Comparison of ENCODE assay signal across 18 cellular contexts in the genomic region with DNA sequence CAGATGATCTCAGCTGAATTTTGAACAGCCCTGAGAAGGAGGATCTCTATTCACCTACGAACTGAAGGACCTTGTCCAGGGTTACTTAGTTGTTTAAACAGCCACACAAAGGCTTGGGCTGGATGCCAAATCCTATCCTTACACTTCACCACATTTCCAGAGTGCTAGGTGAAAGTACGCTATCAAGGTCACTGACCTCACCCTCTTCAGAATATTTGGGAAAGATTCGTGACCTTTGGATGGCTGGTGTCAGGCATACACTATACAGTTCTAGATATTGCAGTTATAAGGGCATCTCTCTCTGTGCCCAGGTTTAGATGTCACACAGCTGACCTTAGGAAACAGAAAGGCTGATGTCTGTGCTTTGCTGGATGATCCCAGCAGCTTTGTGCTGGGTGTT.
DNase-seq lines count a peak whose midpoint lies in the region; ATAC-seq, FAIRE-seq and TF ChIP-seq lines count a peak whose summit lies in the region.
"Had no signal": no experiment of that assay in that cellular context is flagged by ENCODE, and none has a peak within 500 bp of the region (broad histone marks: within the 10 kb centered on the region; RNA-seq: fewer than 3 reads in every experiment).

No MANE protein-coding gene starts in this region.

- peak; percentile 14 to 87 (median 56) for ATAC-seq in heart right ventricle
- peak; percentile 48 to 62 (median 58) for ATAC-seq in pancreas
- no peak for ATAC-seq in HG03097 (IDR thresholded peaks at IDR 0.05; ENCODE audit: low FRiP score, unreplicated experiment)
- ATAC-seq: activated naive CD4-positive, alpha-beta T cell treated with anti-CD3 and anti-CD28 coated beads, Interleukin-2, amount 50 U/mL, for 72 hours had no signal

- intact Hi-C loops in heart right ventricle (cut with DNase I): loop anchor here in 6 of 10 donors (5.0 to 10.0 kb wide), 6 partner anchors 33 to 63 kb away; no protein-coding TSS in a partner anchor
- intact Hi-C loops in pancreas (cut with DNase I): no loop called here

- 32 to 39% methylated on average over 3 of the region's 3 CpGs for WGBS in heart right ventricle, 2 donors
- WGBS in pancreas, 2 donors: 10 to 15% methylated on average over 3 of the region's 3 CpGs

- H3K4me1 ChIP-seq in heart right ventricle (peaks cover 6 to 98% (median 74%) of the 10 kb centered on the region in 9 donors), pancreas (peaks cover 0 to 19% (median 18%) of the 10 kb centered on the region in 3 donors)

- no peaks in the 10 kb centered on the region for H3K36me3 ChIP-seq in heart right ventricle
- H3K36me3 ChIP-seq in pancreas: no peaks in the 10 kb centered on the region
- H3K36me3 ChIP-seq: BE2C, tibial nerve had no signal

- TF ChIP-seq CTCF in LNCaP clone FGC (IDR thresholded peaks at IDR 0.05; ENCODE audit: control insufficient read depth, extremely low read depth, insufficient read depth) (no peak), heart right ventricle (IDR thresholded peaks at IDR 0.05) (no peak), pancreas (IDR thresholded peaks at IDR 0.05) (no peak)

- H3K9me3 ChIP-seq in heart right ventricle: no peaks in the 10 kb centered on the region
- H3K9me3 ChIP-seq in pancreas: no peaks in the 10 kb centered on the region
- H3K9me3 ChIP-seq: BE2C, SK-N-SH, tibial nerve had no signal

- no peaks in the 10 kb centered on the region for H3K27me3 ChIP-seq in heart right ventricle
- no peaks in the 10 kb centered on the region for H3K27me3 ChIP-seq in pancreas
- H3K27me3 ChIP-seq: BE2C, tibial nerve had no signal

- no peak for FAIRE-seq in pancreas (lab: Jason Lieb, UNC)
- FAIRE-seq in HTR-8/SVneo (lab: Jason Lieb, UNC): no peak

- DNase-seq in LNCaP clone FGC (ENCODE audit: low read depth) (peak; percentile 47), NCI-H345 (lab: John Stamatoyannopoulos, UW) (peak; percentile 40), heart right ventricle (peak in 1 of 2 donors; percentile 73), pancreas (peak in 3 of 6 donors; percentile 25 to 45 (median 29)), GM03348 (ENCODE audit: low spot score) (no peak), NCI-H1048 (lab: John Stamatoyannopoulos, UW) (no peak), HTR-8/SVneo (ENCODE audit: insufficient read length, low spot score) (no peak)
- DNase-seq: activated CD4-positive, alpha-beta T cell treated with anti-CD3 and anti-CD28 coated beads, Interleukin-2, amount 10 ng/mL, durations not matched to agents 24 days and 14 days; BE2C; effector CD4-positive, alpha-beta T cell; HCEC 1CT; hypothalamus; kidney glomerular epithelial cell; NCI-H446; SK-N-SH had no signal

- H3K27ac ChIP-seq in heart right ventricle (peak overlapping the region; percentile 25 to 93 (median 82)), pancreas (no peak overlapping the region)
- H3K27ac ChIP-seq: tibial nerve had no signal

- H3K4me3 ChIP-seq in LNCaP clone FGC (ENCODE audit: low read depth, low read length) (no peak overlapping the region), heart right ventricle (no peak overlapping the region), pancreas (no peak overlapping the region)
- H3K4me3 ChIP-seq: tibial nerve had no signal

Comparison
In these comparisons a context has a peak if more than half of its experiments do, and no peak if none do; other contexts are left out.
1. DNase-seq: peak in LNCaP clone FGC (single experiment) and NCI-H345 (single experiment); none in GM03348 (single experiment), NCI-H1048 (single experiment) and HTR-8/SVneo (single experiment).
2. H3K27ac ChIP-seq: peak in heart right ventricle (10 of 10); none in pancreas (0 of 4).
3. intact Hi-C loops: an anchor here in heart right ventricle (5.0 to 10.0 kb wide); none called in pancreas.